29 cellular contexts compared by ENCODE assay signal in genomic region chr12:85059594-85059993, GRCh38. TPM values are rescaled to one million over a fixed set of nuclear protein-coding genes. Genes with fewer than 3 reads are reported as not detected.
"Had no signal": no experiment of that assay in that cellular context is flagged by ENCODE, and none has a peak within 500 bp of the region (broad histone marks: within the 10 kb centered on the region; RNA-seq: fewer than 3 reads in every experiment).

No MANE protein-coding gene starts in this region.

- FAIRE-seq: endometrium, islet of Langerhans, keratinocyte had no signal

- DNase-seq: colonic mucosa; cortex of kidney; effector CD8-positive, alpha-beta T cell; effector memory CD8-positive, alpha-beta T cell; endodermal cell; erythroblast; esophagus squamous epithelium; foreskin fibroblast; foreskin melanocyte; gastrocnemius medialis; glutamatergic neuron; head of caudate nucleus; heart right ventricle; hippocampal formation; left cardiac atrium; left lung; left ventricle myocardium superior; lower lobe of right lung; mesendoderm; midbrain; naive thymus-derived CD4-positive, alpha-beta T cell had no signal

- H3K9me3 ChIP-seq: colonic mucosa, esophagus squamous epithelium, gastrocnemius medialis, heart right ventricle, left lung, lower lobe of right lung had no signal

- H3K4me3 ChIP-seq: colonic mucosa, esophagus squamous epithelium, gastrocnemius medialis, heart right ventricle, left lung, lower lobe of right lung had no signal

- H3K27ac ChIP-seq: colonic mucosa, epithelial cell of prostate, esophagus squamous epithelium, gastrocnemius medialis, heart right ventricle, left lung, lower lobe of right lung had no signal

- H3K36me3 ChIP-seq: colonic mucosa, esophagus squamous epithelium, gastrocnemius medialis, heart right ventricle, left lung, lower lobe of right lung had no signal

- ATAC-seq: effector memory CD8-positive, alpha-beta T cell; esophagus mucosa; gastrocnemius medialis; heart right ventricle; left cardiac atrium; left lung; left ventricle myocardium superior; lower lobe of right lung; naive thymus-derived CD4-positive, alpha-beta T cell had no signal

- H3K27me3 ChIP-seq: colonic mucosa, esophagus squamous epithelium, gastrocnemius medialis, heart right ventricle, left lung had no signal

- H3K4me1 ChIP-seq: colonic mucosa, esophagus squamous epithelium, gastrocnemius medialis, left lung, lower lobe of right lung had no signal

RNA-seq across cellular contexts. Expression of gene LRRIQ1, which starts 23.4 kb away (rescaled TPM):
- total RNA-seq: gastrocnemius medialis; left ventricle myocardium superior; lower leg skin; naive thymus-derived CD4-positive, alpha-beta T cell had no signal
- polyA plus RNA-seq: naive thymus-derived CD4-positive, alpha-beta T cell had no signal

RNA-seq across cellular contexts. Expression of gene TSPAN19, which starts 23.5 kb away (rescaled TPM):
- total RNA-seq: colonic mucosa; endodermal cell; esophagus mucosa; esophagus squamous epithelium; gastrocnemius medialis; left cardiac atrium; left ventricle myocardium superior; lower leg skin; mononuclear cell; mucosa of gallbladder; naive thymus-derived CD4-positive, alpha-beta T cell had no signal
- polyA plus RNA-seq: naive thymus-derived CD4-positive, alpha-beta T cell had no signal
